In genomic region chr12:121798807-121799174, GRCh38 we compare ENCODE assay signal across 1 cellular context.
TF ChIP-seq lines count a peak whose summit lies in the region.

No MANE protein-coding gene starts in this region.

TF ChIP-seq in GM23338, 12 proteins besides CTCF, POLR2A, EP300 and RAD21 (continued from another document):
- TF ChIP-seq ZNF462 (CRISPR knock-in tag; IDR thresholded peaks at IDR 0.05): no peak
